ENCODE assay signal across 17 cellular contexts in genomic region chr14:32697704-32698103, GRCh38.
DNase-seq lines count a peak whose midpoint lies in the region; ATAC-seq and TF ChIP-seq lines count a peak whose summit lies in the region.
"Had no signal": no experiment of that assay in that cellular context is flagged by ENCODE, and none has a peak within 500 bp of the region (broad histone marks: within the 10 kb centered on the region; RNA-seq: fewer than 3 reads in every experiment).

No MANE protein-coding gene starts in this region.

- ATAC-seq in PC-3 (peak; percentile 48), HG03520 (IDR thresholded peaks at IDR 0.05; ENCODE audit: unreplicated experiment) (no peak)
- ATAC-seq: activated CD4-positive, alpha-beta T cell treated with anti-CD3 and anti-CD28 coated beads for 36 hours; activated naive CD4-positive, alpha-beta T cell treated with anti-CD3 and anti-CD28 coated beads, Interleukin-2, amount 50 U/mL, for 72 hours; esophagus mucosa; T-helper 17 cell had no signal

- no peak overlapping the region for H3K4me3 ChIP-seq in BLaER1
- H3K4me3 ChIP-seq in PC-3 (ENCODE audit: low read length): no peak overlapping the region
- H3K4me3 ChIP-seq in mesenchymal stem cell (ENCODE audit: insufficient read depth in 1 of 2, low read depth in 1 of 2, low read length in 2 of 2): no peak overlapping the region
- no peak overlapping the region for H3K4me3 ChIP-seq in sigmoid colon
- H3K4me3 ChIP-seq in SJCRH30: no peak overlapping the region

- no peak overlapping the region for H3K9ac ChIP-seq in BLaER1
- H3K9ac ChIP-seq in PC-3 (ENCODE audit: low read length): no peak overlapping the region
- no peak overlapping the region for H3K9ac ChIP-seq in mesenchymal stem cell (ENCODE audit: low read length)

- H2AK5ac ChIP-seq in mesenchymal stem cell (ENCODE audit: low read length, severe bottlenecking): no peak overlapping the region

- H4K20me1 ChIP-seq in BLaER1: no peaks in the 10 kb centered on the region
- no peaks in the 10 kb centered on the region for H4K20me1 ChIP-seq in PC-3 (ENCODE audit: low read length)

- CTCF ChIA-PET in PC-3 (lab: Charles Lee): interaction anchor here (0.6 kb wide), 2 partner anchors 1095 to 1240 kb away, joined by 3 read pairs; no protein-coding TSS in a partner anchor

- H3K9me3 ChIP-seq in BLaER1 (no peaks in the 10 kb centered on the region), PC-3 (ENCODE audit: low read length) (no peaks in the 10 kb centered on the region), mesenchymal stem cell (ENCODE audit: control insufficient read depth, low read length) (no peaks in the 10 kb centered on the region), sigmoid colon (no peaks in the 10 kb centered on the region), SJCRH30 (replicated peaks) (no peaks in the 10 kb centered on the region)
- H3K9me3 ChIP-seq: neutrophil had no signal

- no peak overlapping the region for H2BK15ac ChIP-seq in mesenchymal stem cell (ENCODE audit: low read depth, poor library complexity, severe bottlenecking)

- POLR2A ChIA-PET in PC-3 (lab: Charles Lee; ENCODE audit: unreplicated experiment): interaction anchor here (0.6 kb wide), 1 partner anchor 203 kb away, joined by 6 read pairs; no protein-coding TSS in a partner anchor

- no peaks in the 10 kb centered on the region for H3F3A ChIP-seq in PC-3 (ENCODE audit: low read length, unreplicated experiment)

- TF ChIP-seq EP300 in sigmoid colon (IDR thresholded peaks at IDR 0.05): no peak

- H2BK120ac ChIP-seq in mesenchymal stem cell (ENCODE audit: low read depth, low read length): no peak overlapping the region

- intact Hi-C loops in PC-3 (cut with micrococcal nuclease) (no loop called here), sigmoid colon (cut with DNase I) (no loop called here)

- no peak overlapping the region for H4K91ac ChIP-seq in mesenchymal stem cell (ENCODE audit: low read length)

- no TSS peak for BruUV-seq in PC-3 (replicated peaks; lab: Mats Ljungman, UMichigan)

- H3K27me3 ChIP-seq in BLaER1 (no peaks in the 10 kb centered on the region), PC-3 (ENCODE audit: low read length) (no peaks in the 10 kb centered on the region), mesenchymal stem cell (ENCODE audit: control insufficient read depth in 1 of 2, insufficient read depth in 1 of 2, low read length in 2 of 2) (no peaks in the 10 kb centered on the region), sigmoid colon (no peaks in the 10 kb centered on the region), SJCRH30 (no peaks in the 10 kb centered on the region)
- H3K27me3 ChIP-seq: neutrophil had no signal

- no peaks in the 10 kb centered on the region for H3K79me2 ChIP-seq in PC-3 (ENCODE audit: low read length)

- H2AFZ ChIP-seq in PC-3 (ENCODE audit: low read length) (no peak overlapping the region), mesenchymal stem cell (ENCODE audit: low read depth, low read length) (no peak overlapping the region)

- peak; percentile 72 for DNase-seq in PC-3
- DNase-seq in dedifferentiated amniotic fluid mesenchymal stem cell (ENCODE audit: extremely low spot score): peak; percentile 18
- peak; percentile 46 for DNase-seq in mesenchymal stem cell
- DNase-seq in sigmoid colon: no peak
- DNase-seq in stimulated activated CD4-positive, alpha-beta T cell treated with anti-CD3 and anti-CD28 coated beads, Interleukin-4, amount 100 ng/mL, for 4 hours: no peak
- no peak for DNase-seq in SJCRH30
- DNase-seq: activated CD4-positive, alpha-beta T cell treated with anti-CD3 and anti-CD28 coated beads for 36 hours; activated T-cell treated with anti-CD3 and anti-CD28 coated beads for 4 hours; NCI-H2081; NCI-H748 treated with DMSO at 0.1 percent for 48 hours; T-helper 17 cell had no signal

- H3K79me1 ChIP-seq in mesenchymal stem cell (replicated peaks; ENCODE audit: low read length, poor library complexity, severe bottlenecking): no peaks in the 10 kb centered on the region

- no peak overlapping the region for H3K27ac ChIP-seq in BLaER1
- no peak overlapping the region for H3K27ac ChIP-seq in PC-3 (ENCODE audit: low read length)
- H3K27ac ChIP-seq in mesenchymal stem cell (ENCODE audit: low read length, poor library complexity, severe bottlenecking): peak overlapping the region; percentile 87
- no peak overlapping the region for H3K27ac ChIP-seq in sigmoid colon
- no peak overlapping the region for H3K27ac ChIP-seq in SJCRH30
- H3K27ac ChIP-seq: C4-2B, neutrophil had no signal

- no peak overlapping the region for H2BK5ac ChIP-seq in mesenchymal stem cell (ENCODE audit: low read depth, low read length, poor library complexity, severe bottlenecking)

- WGBS in mesenchymal stem cell: 0% methylated on average over 1 of the region's 1 CpG
- WGBS in sigmoid colon, 2 donors: 74 to 86% methylated on average over 1 of the region's 1 CpG

- TF ChIP-seq CTCF in PC-3 (conservative IDR thresholded peaks at IDR 0.05; ENCODE audit: low read depth, low read length) (no peak), sigmoid colon (IDR thresholded peaks at IDR 0.05) (no peak)

- H3K18ac ChIP-seq in mesenchymal stem cell (ENCODE audit: low read depth in 1 of 2, low read length in 2 of 2): no peak overlapping the region

- H3K14ac ChIP-seq in mesenchymal stem cell (ENCODE audit: low read length in 2 of 2): no peak overlapping the region

- TF ChIP-seq POLR2A in sigmoid colon (IDR thresholded peaks at IDR 0.05): no peak

- H3K9me2 ChIP-seq in PC-3 (replicated peaks; ENCODE audit: low read length): no peaks in the 10 kb centered on the region

- no peak overlapping the region for H3K23ac ChIP-seq in mesenchymal stem cell (ENCODE audit: low read length in 2 of 2)

- H4K8ac ChIP-seq in mesenchymal stem cell (ENCODE audit: low read length): no peak overlapping the region

- H2BK12ac ChIP-seq in mesenchymal stem cell (ENCODE audit: low read length in 2 of 2): no peak overlapping the region

- H3K36me3 ChIP-seq in BLaER1: no peaks in the 10 kb centered on the region
- H3K36me3 ChIP-seq in PC-3 (ENCODE audit: low read depth, low read length): no peaks in the 10 kb centered on the region
- no peaks in the 10 kb centered on the region for H3K36me3 ChIP-seq in mesenchymal stem cell (ENCODE audit: control insufficient read depth in 1 of 2, insufficient read depth in 2 of 2, low read depth in 1 of 2, low read length in 2 of 2)
- H3K36me3 ChIP-seq in sigmoid colon: no peaks in the 10 kb centered on the region
- H3K36me3 ChIP-seq in SJCRH30: no peaks in the 10 kb centered on the region; the same call in 1 of the 2 replicates
- H3K36me3 ChIP-seq: neutrophil had no signal

- no peak overlapping the region for H3K4ac ChIP-seq in mesenchymal stem cell (ENCODE audit: low read depth in 1 of 2, low read length in 2 of 2)

- H3K4me1 ChIP-seq in BLaER1 (peaks cover 13% of the 10 kb centered on the region), PC-3 (ENCODE audit: insufficient read depth, low read length) (peaks cover 44% of the 10 kb centered on the region), mesenchymal stem cell (ENCODE audit: control insufficient read depth, insufficient read depth, low read depth, low read length) (peaks cover 4% of the 10 kb centered on the region), sigmoid colon (peaks cover 0 to 18% (median 6%) of the 10 kb centered on the region in 4 donors), SJCRH30 (peaks cover 3% of the 10 kb centered on the region)

- H3K4me2 ChIP-seq in BLaER1 (peak overlapping the region; percentile 11; the same call in 1 of the 2 replicates), PC-3 (ENCODE audit: low read length) (peak overlapping the region; percentile 39), mesenchymal stem cell (ENCODE audit: low read length, poor library complexity, severe bottlenecking) (peak overlapping the region; percentile 43)

Comparison
In these comparisons a context has a peak if more than half of its experiments do, and no peak if none do; other contexts are left out.
1. DNase-seq: peak in PC-3 (single experiment), dedifferentiated amniotic fluid mesenchymal stem cell (single experiment) and mesenchymal stem cell (single experiment); none in sigmoid colon (single experiment), stimulated activated CD4-positive, alpha-beta T cell treated with anti-CD3 and anti-CD28 coated beads, Interleukin-4, amount 100 ng/mL, for 4 hours (0 of 2) and SJCRH30 (0 of 2).
2. Peak in every context shown above with its lines, with median percentiles within 50 percentile points of each other: H3K4me2 ChIP-seq.